Comparison of ENCODE assay signal across 27 cellular contexts in the genomic region with DNA sequence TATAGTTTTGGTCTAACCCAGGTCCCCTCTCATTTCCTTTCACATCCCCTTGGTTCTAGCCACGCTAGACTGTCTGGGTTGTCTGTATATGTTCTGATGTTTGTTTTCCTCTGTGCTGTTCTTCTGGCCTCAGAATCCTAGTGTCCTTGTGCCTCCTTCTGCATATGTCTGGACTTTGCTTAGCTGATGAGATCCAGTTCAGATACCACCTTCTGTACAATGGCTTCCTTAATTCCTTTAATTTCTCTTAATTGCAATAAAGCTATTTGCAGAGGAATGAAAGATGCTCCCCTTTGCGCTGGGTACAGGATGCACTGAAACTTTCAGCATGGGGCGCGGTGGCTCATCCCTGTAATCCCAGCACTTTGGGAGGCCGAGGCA.
A peak's percentile ranks its signal among the peaks of the same experiment; 100 is the strongest.
DNase-seq lines count a peak whose midpoint lies in the region; ATAC-seq, FAIRE-seq and TF ChIP-seq lines count a peak whose summit lies in the region.
"Had no signal": no experiment of that assay in that cellular context is flagged by ENCODE, and none has a peak within 500 bp of the region (broad histone marks: within the 10 kb centered on the region; RNA-seq: fewer than 3 reads in every experiment).

No MANE protein-coding gene starts in this region.

- no peak for TF ChIP-seq EP300 in esophagus muscularis mucosa (IDR thresholded peaks at IDR 0.05)

- H3K4me3 ChIP-seq in esophagus muscularis mucosa: no peak overlapping the region
- no peak overlapping the region for H3K4me3 ChIP-seq in osteoblast (ENCODE audit: insufficient read depth, low read length)
- H3K4me3 ChIP-seq: BLaER1 treated with 17β-estradiol and CSF1 and Interleukin-3, amounts not matched to agents 10 nM and 100 nM; left ventricle myocardium inferior; psoas muscle had no signal

- H3K36me3 ChIP-seq in esophagus muscularis mucosa (no peaks in the 10 kb centered on the region), osteoblast (ENCODE audit: insufficient read depth, low read length) (no peaks in the 10 kb centered on the region)
- H3K36me3 ChIP-seq: BLaER1 treated with 17β-estradiol and CSF1 and Interleukin-3, amounts not matched to agents 10 nM and 100 nM; left ventricle myocardium inferior had no signal

- TF ChIP-seq POLR2A in esophagus muscularis mucosa (IDR thresholded peaks at IDR 0.05; ENCODE audit: low read depth): no peak

- H3K4me2 ChIP-seq in osteoblast (ENCODE audit: insufficient read depth, low read length): peak overlapping the region; percentile 27

- WGBS in esophagus muscularis mucosa: 91% methylated on average over 5 of the region's 5 CpGs

- DNase-seq in GM18507 (ENCODE audit: extremely low spot score, insufficient read length, low read depth) (no peak), esophagus muscularis mucosa (ENCODE audit: extremely low spot score) (peak; percentile 55), osteoblast (ENCODE audit: insufficient read length, low spot score, missing footprints) (no peak), NCI-H524 (lab: John Stamatoyannopoulos, UW) (no peak), globus pallidus (ENCODE audit: low spot score) (no peak)
- DNase-seq: activated CD4-positive, alpha-beta memory T cell treated with anti-CD3 and anti-CD28 coated beads, Interleukin-2, amount 10 ng/mL, durations not matched to agents 7 days and 5 days; activated CD4-positive, alpha-beta T cell treated with anti-CD3 and anti-CD28 coated beads for 1 hour; activated CD8-positive, alpha-beta memory T cell treated with anti-CD3 and anti-CD28 coated beads, Interleukin-2, amount 50 U/mL, for 4 hours; activated naive CD4-positive, alpha-beta T cell; activated naive CD8-positive, alpha-beta T cell treated with anti-CD3 and anti-CD28 coated beads, Interleukin-2, amount 50 U/mL, for 24 hours; dermis blood vessel endothelial cell; endodermal cell; left ventricle myocardium inferior; naive thymus-derived CD8-positive, alpha-beta T cell; NCI-H1048; NCI-H1694; NCI-H446 treated with DMSO at 0.1 percent for 48 hours; NK-92 treated with Interleukin-12 subunit alpha and Interleukin-12 subunit beta, amount 100 ng/mL, for 24 hours; PC-3; psoas muscle had no signal

- H2AFZ ChIP-seq in osteoblast (ENCODE audit: low read length): peak overlapping the region; percentile 50

- no peaks in the 10 kb centered on the region for H3K79me2 ChIP-seq in osteoblast (ENCODE audit: insufficient read depth, low read length)

- no peaks in the 10 kb centered on the region for H3K9me3 ChIP-seq in esophagus muscularis mucosa
- no peaks in the 10 kb centered on the region for H3K9me3 ChIP-seq in osteoblast (ENCODE audit: low read depth, low read length)
- H3K9me3 ChIP-seq: BLaER1 treated with 17β-estradiol and CSF1 and Interleukin-3, amounts not matched to agents 10 nM and 100 nM; left ventricle myocardium inferior; psoas muscle had no signal

- H3K27ac ChIP-seq in esophagus muscularis mucosa (replicated peaks in 1 of 4) (peak overlapping the region; percentile 9 to 44 (median 40)), osteoblast (ENCODE audit: low read depth, low read length) (peak overlapping the region; percentile 61)
- H3K27ac ChIP-seq: BLaER1 treated with 17β-estradiol and CSF1 and Interleukin-3, amounts not matched to agents 10 nM and 100 nM; left ventricle myocardium inferior; psoas muscle had no signal

- intact Hi-C loops in esophagus muscularis mucosa (cut with DNase I): no loop called here

- no peak for TF ChIP-seq CTCF in esophagus muscularis mucosa (IDR thresholded peaks at IDR 0.05)
- TF ChIP-seq CTCF in osteoblast (IDR thresholded peaks at IDR 0.05; ENCODE audit: extremely low read depth, low read depth, low read length): no peak

- H3K4me1 ChIP-seq in esophagus muscularis mucosa (peaks cover 34 to 50% (median 44%) of the 10 kb centered on the region in 4 donors), osteoblast (ENCODE audit: insufficient read depth, low read length) (peaks cover 32% of the 10 kb centered on the region)

- H4K20me1 ChIP-seq in osteoblast (ENCODE audit: insufficient read depth, low read length): no peaks in the 10 kb centered on the region

- ATAC-seq in SK-N-SH treated with all-trans-retinoic acid at 6 μM for 48 hours (peak; percentile 50), GM18519 (IDR thresholded peaks at IDR 0.05; ENCODE audit: low FRiP score, unreplicated experiment) (no peak), HG03159 (IDR thresholded peaks at IDR 0.05; ENCODE audit: unreplicated experiment) (no peak)
- ATAC-seq: activated naive CD8-positive, alpha-beta T cell treated with anti-CD3 and anti-CD28 coated beads, Interleukin-2, amount 50 U/mL, for 24 hours; naive thymus-derived CD8-positive, alpha-beta T cell; PC-3; stimulated activated memory B cell treated with anti-CD40 and anti-IgM and Interleukin-4, amounts not matched to agents 10 μg/mL and 1 μg/mL and 100 μg/mL, for 72 hours had no signal

- peak; percentile 36 for FAIRE-seq in GM18507 (lab: Jason Lieb, UNC)
- FAIRE-seq: G401.6, islet of Langerhans had no signal

- H3K27me3 ChIP-seq in esophagus muscularis mucosa (no peaks in the 10 kb centered on the region), osteoblast (ENCODE audit: insufficient read depth, low read length) (no peaks in the 10 kb centered on the region)
- H3K27me3 ChIP-seq: BLaER1 treated with 17β-estradiol and CSF1 and Interleukin-3, amounts not matched to agents 10 nM and 100 nM had no signal

TF ChIP-seq in SK-N-SH treated with all-trans-retinoic acid at 6 μM for 48 hours, 23 proteins besides CTCF, POLR2A, EP300 and RAD21 (continues in another document):
- TF ChIP-seq, protein P1, sequence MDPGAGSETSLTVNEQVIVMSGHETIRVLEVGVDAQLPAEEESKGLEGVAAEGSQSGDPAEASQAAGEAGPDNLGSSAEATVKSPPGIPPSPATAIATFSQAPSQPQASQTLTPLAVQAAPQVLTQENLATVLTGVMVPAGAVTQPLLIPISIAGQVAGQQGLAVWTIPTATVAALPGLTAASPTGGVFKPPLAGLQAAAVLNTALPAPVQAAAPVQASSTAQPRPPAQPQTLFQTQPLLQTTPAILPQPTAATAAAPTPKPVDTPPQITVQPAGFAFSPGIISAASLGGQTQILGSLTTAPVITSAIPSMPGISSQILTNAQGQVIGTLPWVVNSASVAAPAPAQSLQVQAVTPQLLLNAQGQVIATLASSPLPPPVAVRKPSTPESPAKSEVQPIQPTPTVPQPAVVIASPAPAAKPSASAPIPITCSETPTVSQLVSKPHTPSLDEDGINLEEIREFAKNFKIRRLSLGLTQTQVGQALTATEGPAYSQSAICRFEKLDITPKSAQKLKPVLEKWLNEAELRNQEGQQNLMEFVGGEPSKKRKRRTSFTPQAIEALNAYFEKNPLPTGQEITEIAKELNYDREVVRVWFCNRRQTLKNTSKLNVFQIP (CRISPR knock-in tag; IDR thresholded peaks at IDR 0.05; ENCODE audit: borderline replicate concordance, low read depth): no peak
- TF ChIP-seq ZFP3 (CRISPR knock-in tag; IDR thresholded peaks at IDR 0.05) (no peak), TCF4 (CRISPR knock-in tag; IDR thresholded peaks at IDR 0.05; ENCODE audit: borderline replicate concordance) (no peak), ESRRG (CRISPR knock-in tag; IDR thresholded peaks at IDR 0.05) (no peak), ZC3H10 (CRISPR knock-in tag; IDR thresholded peaks at IDR 0.05) (no peak), ZNF70 (CRISPR knock-in tag; IDR thresholded peaks at IDR 0.05) (no peak), CSDC2 (CRISPR knock-in tag; IDR thresholded peaks at IDR 0.05) (no peak), ZNF565 (CRISPR knock-in tag; conservative IDR thresholded peaks at IDR 0.05; ENCODE audit: low read depth) (no peak), TOX (CRISPR knock-in tag; IDR thresholded peaks at IDR 0.05; ENCODE audit: borderline replicate concordance) (no peak)
- TF ChIP-seq, protein P2, sequence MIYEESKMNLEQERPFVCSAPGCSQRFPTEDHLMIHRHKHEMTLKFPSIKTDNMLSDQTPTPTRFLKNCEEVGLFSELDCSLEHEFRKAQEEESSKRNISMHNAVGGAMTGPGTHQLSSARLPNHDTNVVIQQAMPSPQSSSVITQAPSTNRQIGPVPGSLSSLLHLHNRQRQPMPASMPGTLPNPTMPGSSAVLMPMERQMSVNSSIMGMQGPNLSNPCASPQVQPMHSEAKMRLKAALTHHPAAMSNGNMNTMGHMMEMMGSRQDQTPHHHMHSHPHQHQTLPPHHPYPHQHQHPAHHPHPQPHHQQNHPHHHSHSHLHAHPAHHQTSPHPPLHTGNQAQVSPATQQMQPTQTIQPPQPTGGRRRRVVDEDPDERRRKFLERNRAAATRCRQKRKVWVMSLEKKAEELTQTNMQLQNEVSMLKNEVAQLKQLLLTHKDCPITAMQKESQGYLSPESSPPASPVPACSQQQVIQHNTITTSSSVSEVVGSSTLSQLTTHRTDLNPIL (CRISPR knock-in tag; IDR thresholded peaks at IDR 0.05; ENCODE audit: low read depth): no peak
- TF ChIP-seq, protein P3, sequence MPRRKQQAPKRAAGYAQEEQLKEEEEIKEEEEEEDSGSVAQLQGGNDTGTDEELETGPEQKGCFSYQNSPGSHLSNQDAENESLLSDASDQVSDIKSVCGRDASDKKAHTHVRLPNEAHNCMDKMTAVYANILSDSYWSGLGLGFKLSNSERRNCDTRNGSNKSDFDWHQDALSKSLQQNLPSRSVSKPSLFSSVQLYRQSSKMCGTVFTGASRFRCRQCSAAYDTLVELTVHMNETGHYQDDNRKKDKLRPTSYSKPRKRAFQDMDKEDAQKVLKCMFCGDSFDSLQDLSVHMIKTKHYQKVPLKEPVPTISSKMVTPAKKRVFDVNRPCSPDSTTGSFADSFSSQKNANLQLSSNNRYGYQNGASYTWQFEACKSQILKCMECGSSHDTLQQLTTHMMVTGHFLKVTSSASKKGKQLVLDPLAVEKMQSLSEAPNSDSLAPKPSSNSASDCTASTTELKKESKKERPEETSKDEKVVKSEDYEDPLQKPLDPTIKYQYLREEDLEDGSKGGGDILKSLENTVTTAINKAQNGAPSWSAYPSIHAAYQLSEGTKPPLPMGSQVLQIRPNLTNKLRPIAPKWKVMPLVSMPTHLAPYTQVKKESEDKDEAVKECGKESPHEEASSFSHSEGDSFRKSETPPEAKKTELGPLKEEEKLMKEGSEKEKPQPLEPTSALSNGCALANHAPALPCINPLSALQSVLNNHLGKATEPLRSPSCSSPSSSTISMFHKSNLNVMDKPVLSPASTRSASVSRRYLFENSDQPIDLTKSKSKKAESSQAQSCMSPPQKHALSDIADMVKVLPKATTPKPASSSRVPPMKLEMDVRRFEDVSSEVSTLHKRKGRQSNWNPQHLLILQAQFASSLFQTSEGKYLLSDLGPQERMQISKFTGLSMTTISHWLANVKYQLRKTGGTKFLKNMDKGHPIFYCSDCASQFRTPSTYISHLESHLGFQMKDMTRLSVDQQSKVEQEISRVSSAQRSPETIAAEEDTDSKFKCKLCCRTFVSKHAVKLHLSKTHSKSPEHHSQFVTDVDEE (CRISPR knock-in tag; IDR thresholded peaks at IDR 0.05): no peak
